2 cellular contexts compared by ENCODE assay signal in genomic region chr18:23629444-23629946, GRCh38.
TF ChIP-seq lines count a peak whose summit lies in the region.

No MANE protein-coding gene starts in this region.

TF ChIP-seq in HCT116, 20 proteins besides CTCF, POLR2A, EP300 and RAD21 (continued from another document):
- TF ChIP-seq ATF3 (IDR thresholded peaks at IDR 0.05) (no peak), CEBPB (IDR thresholded peaks at IDR 0.05; ENCODE audit: low read depth) (no peak), FOSL1 (IDR thresholded peaks at IDR 0.05; ENCODE audit: low read depth) (no peak)
TF ChIP-seq in HCT116: peak in this region for 0.

TF ChIP-seq in HepG2, 621 proteins besides CTCF, POLR2A, EP300 and RAD21 (continued from another document and continues in another):
- TF ChIP-seq CEBPZ (IDR thresholded peaks at IDR 0.05; ENCODE audit: low read length) (no peak), MAFK (conservative IDR thresholded peaks at IDR 0.05 in 1 of 2, IDR thresholded peaks at IDR 0.05 in 1 of 2; ENCODE audit: low read length in 2 of 2) (no peak), ZNF513 (CRISPR knock-in tag; conservative IDR thresholded peaks at IDR 0.05) (no peak), NR2F2 (IDR thresholded peaks at IDR 0.05; ENCODE audit: borderline replicate concordance, low read depth) (peak; percentile 91), JARID2 (CRISPR knock-in tag; IDR thresholded peaks at IDR 0.05; ENCODE audit: insufficient replicate concordance) (no peak), AGO1 (IDR thresholded peaks at IDR 0.05; ENCODE audit: low read depth, low read length, poor library complexity, severe bottlenecking) (no peak), ZNF207 (IDR thresholded peaks at IDR 0.05; ENCODE audit: borderline replicate concordance) (no peak), RFX3 (CRISPR knock-in tag; IDR thresholded peaks at IDR 0.05) (no peak), HDAC2 (CRISPR knock-in tag; IDR thresholded peaks at IDR 0.05) (peak; percentile 82), HMGXB3 (CRISPR knock-in tag; IDR thresholded peaks at IDR 0.05; ENCODE audit: borderline replicate concordance) (no peak), JUND (CRISPR knock-in tag; IDR thresholded peaks at IDR 0.05) (0 out of 2 replicates have a peak, but pooled peaks have one; percentile 26), ZNF605 (CRISPR knock-in tag; IDR thresholded peaks at IDR 0.05) (0 out of 2 replicates have a peak, but pooled peaks have one; percentile 24), ZNF460 (CRISPR knock-in tag; IDR thresholded peaks at IDR 0.05; ENCODE audit: borderline replicate concordance) (no peak; the same call in 1 of the 2 replicates), ZNF678 (CRISPR knock-in tag; IDR thresholded peaks at IDR 0.05) (no peak), CBX5 (CRISPR knock-in tag; IDR thresholded peaks at IDR 0.05; ENCODE audit: borderline replicate concordance) (no peak), RXRA (CRISPR knock-in tag; IDR thresholded peaks at IDR 0.05) (peak; percentile 95; the same call in 1 of the 2 replicates), PHB2 (IDR thresholded peaks at IDR 0.05; ENCODE audit: partially characterized antibody) (no peak), CENPT (CRISPR knock-in tag; IDR thresholded peaks at IDR 0.05; ENCODE audit: low read depth) (no peak), KLF16 (CRISPR knock-in tag; IDR thresholded peaks at IDR 0.05) (0 out of 4 replicates have a peak, but pooled peaks of 1 of the 2 experiments have one; percentile 38), NCOA2 (CRISPR knock-in tag; IDR thresholded peaks at IDR 0.05) (peak; percentile 71), TEF (CRISPR knock-in tag; IDR thresholded peaks at IDR 0.05) (no peak), CBFB (CRISPR knock-in tag; IDR thresholded peaks at IDR 0.05) (0 out of 2 replicates have a peak, but pooled peaks have one; percentile 26), GMEB1 (CRISPR knock-in tag; IDR thresholded peaks at IDR 0.05; ENCODE audit: borderline replicate concordance) (no peak), ZNF816 (CRISPR knock-in tag; IDR thresholded peaks at IDR 0.05; ENCODE audit: borderline replicate concordance) (0 out of 2 replicates have a peak, but pooled peaks have one; percentile 56), REPIN1 (CRISPR knock-in tag; IDR thresholded peaks at IDR 0.05; ENCODE audit: borderline replicate concordance, low read depth) (no peak), POGK (CRISPR knock-in tag; conservative IDR thresholded peaks at IDR 0.05) (no peak), HINFP (CRISPR knock-in tag; IDR thresholded peaks at IDR 0.05; ENCODE audit: low read depth) (no peak), HMG20B (CRISPR knock-in tag; conservative IDR thresholded peaks at IDR 0.05) (peak; percentile 86), ZNF512B (CRISPR knock-in tag; IDR thresholded peaks at IDR 0.05; ENCODE audit: borderline replicate concordance) (0 out of 2 replicates have a peak, but pooled peaks have one; percentile 53), ZFAT (CRISPR knock-in tag; conservative IDR thresholded peaks at IDR 0.05) (no peak), ZNF780A (CRISPR knock-in tag; IDR thresholded peaks at IDR 0.05) (no peak), PCBP2 (optimal IDR thresholded peaks at IDR 0.05; ENCODE audit: low read depth, low read length, poor library complexity, severe bottlenecking) (no peak), HNF4A (CRISPR knock-in tag; IDR thresholded peaks at IDR 0.05) (peak; percentile 35), FOXM1 (CRISPR knock-in tag; IDR thresholded peaks at IDR 0.05) (0 out of 2 replicates have a peak, but pooled peaks have one; percentile 47)
